Comparison of ENCODE assay signal across 4 cellular contexts in the genomic region with DNA sequence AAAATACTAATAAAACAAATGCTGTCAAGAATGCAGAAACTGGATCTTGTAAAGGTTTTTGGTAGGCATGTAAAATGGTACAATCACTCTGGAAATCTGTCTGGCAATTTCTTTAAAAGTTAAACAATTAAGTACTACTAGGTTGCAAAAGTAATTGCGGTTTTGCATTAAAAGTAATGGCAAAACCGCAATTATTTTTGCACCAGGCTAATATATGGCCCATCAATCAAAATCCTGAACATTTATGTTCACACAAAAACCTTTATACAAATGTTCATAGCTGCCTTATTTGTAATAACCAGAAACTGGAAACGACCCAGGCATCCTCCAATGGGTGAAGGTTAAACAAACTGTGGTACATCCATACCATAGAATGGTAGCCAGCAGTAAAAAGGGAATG.
A peak's percentile ranks its signal among the peaks of the same experiment; 100 is the strongest.
TF ChIP-seq lines count a peak whose summit lies in the region.

No MANE protein-coding gene starts in this region.

TF ChIP-seq in SK-N-SH treated with all-trans-retinoic acid at 6 μM for 48 hours, 23 proteins besides CTCF, POLR2A, EP300 and RAD21:
- TF ChIP-seq POU6F1 (CRISPR knock-in tag; IDR thresholded peaks at IDR 0.05; ENCODE audit: borderline replicate concordance, low read depth) (no peak), ZNF8 (CRISPR knock-in tag; IDR thresholded peaks at IDR 0.05) (peak; percentile 59), ARNTL (CRISPR knock-in tag; IDR thresholded peaks at IDR 0.05; ENCODE audit: borderline replicate concordance, low read depth) (no peak)

TF ChIP-seq in SK-N-SH, 30 proteins besides CTCF, POLR2A, EP300 and RAD21:
- TF ChIP-seq YY1 (IDR thresholded peaks at IDR 0.05; ENCODE audit: low read depth) (no peak), NFIC (IDR thresholded peaks at IDR 0.05; ENCODE audit: borderline replicate concordance) (no peak), TAF1 (IDR thresholded peaks at IDR 0.05; ENCODE audit: borderline replicate concordance, low read depth, low read length) (no peak), EZH2phosphoT487 (IDR thresholded peaks at IDR 0.05; ENCODE audit: borderline replicate concordance, low read depth) (no peak), POLR2AphosphoS5 (IDR thresholded peaks at IDR 0.05; ENCODE audit: low read depth, low read length) (no peak), SMC3 (IDR thresholded peaks at IDR 0.05; ENCODE audit: low read depth, low read length) (no peak), PBX3 (IDR thresholded peaks at IDR 0.05) (no peak)
- TF ChIP-seq, protein P1, sequence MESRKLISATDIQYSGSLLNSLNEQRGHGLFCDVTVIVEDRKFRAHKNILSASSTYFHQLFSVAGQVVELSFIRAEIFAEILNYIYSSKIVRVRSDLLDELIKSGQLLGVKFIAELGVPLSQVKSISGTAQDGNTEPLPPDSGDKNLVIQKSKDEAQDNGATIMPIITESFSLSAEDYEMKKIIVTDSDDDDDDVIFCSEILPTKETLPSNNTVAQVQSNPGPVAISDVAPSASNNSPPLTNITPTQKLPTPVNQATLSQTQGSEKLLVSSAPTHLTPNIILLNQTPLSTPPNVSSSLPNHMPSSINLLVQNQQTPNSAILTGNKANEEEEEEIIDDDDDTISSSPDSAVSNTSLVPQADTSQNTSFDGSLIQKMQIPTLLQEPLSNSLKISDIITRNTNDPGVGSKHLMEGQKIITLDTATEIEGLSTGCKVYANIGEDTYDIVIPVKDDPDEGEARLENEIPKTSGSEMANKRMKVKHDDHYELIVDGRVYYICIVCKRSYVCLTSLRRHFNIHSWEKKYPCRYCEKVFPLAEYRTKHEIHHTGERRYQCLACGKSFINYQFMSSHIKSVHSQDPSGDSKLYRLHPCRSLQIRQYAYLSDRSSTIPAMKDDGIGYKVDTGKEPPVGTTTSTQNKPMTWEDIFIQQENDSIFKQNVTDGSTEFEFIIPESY (IDR thresholded peaks at IDR 0.05; ENCODE audit: borderline replicate concordance, low read depth) = no peak
TF ChIP-seq in SK-N-SH: peak in this region for 0.

TF ChIP-seq in HepG2, 621 proteins besides CTCF, POLR2A, EP300 and RAD21:
- TF ChIP-seq, protein P2, sequence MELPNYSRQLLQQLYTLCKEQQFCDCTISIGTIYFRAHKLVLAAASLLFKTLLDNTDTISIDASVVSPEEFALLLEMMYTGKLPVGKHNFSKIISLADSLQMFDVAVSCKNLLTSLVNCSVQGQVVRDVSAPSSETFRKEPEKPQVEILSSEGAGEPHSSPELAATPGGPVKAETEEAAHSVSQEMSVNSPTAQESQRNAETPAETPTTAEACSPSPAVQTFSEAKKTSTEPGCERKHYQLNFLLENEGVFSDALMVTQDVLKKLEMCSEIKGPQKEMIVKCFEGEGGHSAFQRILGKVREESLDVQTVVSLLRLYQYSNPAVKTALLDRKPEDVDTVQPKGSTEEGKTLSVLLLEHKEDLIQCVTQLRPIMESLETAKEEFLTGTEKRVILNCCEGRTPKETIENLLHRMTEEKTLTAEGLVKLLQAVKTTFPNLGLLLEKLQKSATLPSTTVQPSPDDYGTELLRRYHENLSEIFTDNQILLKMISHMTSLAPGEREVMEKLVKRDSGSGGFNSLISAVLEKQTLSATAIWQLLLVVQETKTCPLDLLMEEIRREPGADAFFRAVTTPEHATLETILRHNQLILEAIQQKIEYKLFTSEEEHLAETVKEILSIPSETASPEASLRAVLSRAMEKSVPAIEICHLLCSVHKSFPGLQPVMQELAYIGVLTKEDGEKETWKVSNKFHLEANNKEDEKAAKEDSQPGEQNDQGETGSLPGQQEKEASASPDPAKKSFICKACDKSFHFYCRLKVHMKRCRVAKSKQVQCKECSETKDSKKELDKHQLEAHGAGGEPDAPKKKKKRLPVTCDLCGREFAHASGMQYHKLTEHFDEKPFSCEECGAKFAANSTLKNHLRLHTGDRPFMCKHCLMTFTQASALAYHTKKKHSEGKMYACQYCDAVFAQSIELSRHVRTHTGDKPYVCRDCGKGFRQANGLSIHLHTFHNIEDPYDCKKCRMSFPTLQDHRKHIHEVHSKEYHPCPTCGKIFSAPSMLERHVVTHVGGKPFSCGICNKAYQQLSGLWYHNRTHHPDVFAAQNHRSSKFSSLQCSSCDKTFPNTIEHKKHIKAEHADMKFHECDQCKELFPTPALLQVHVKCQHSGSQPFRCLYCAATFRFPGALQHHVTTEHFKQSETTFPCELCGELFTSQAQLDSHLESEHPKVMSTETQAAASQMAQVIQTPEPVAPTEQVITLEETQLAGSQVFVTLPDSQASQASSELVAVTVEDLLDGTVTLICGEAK (IDR thresholded peaks at IDR 0.05) = peak; percentile 81
- TF ChIP-seq, protein P2 (CRISPR knock-in tag; IDR thresholded peaks at IDR 0.05) = no peak
- TF ChIP-seq TBX3 (IDR thresholded peaks at IDR 0.05; ENCODE audit: borderline replicate concordance) (no peak), NFRKB (IDR thresholded peaks at IDR 0.05) (no peak), ZFP90 (CRISPR knock-in tag; IDR thresholded peaks at IDR 0.05; ENCODE audit: borderline replicate concordance) (no peak)

TF ChIP-seq in HEK293T, 16 proteins besides CTCF, POLR2A, EP300 and RAD21:
- peak; percentile 61 for TF ChIP-seq ELF4 (IDR thresholded peaks at IDR 0.05)
- no peak for TF ChIP-seq SP1 (IDR thresholded peaks at IDR 0.05)
- no peak for TF ChIP-seq L3MBTL2 (conservative IDR thresholded peaks at IDR 0.05)
- no peak for TF ChIP-seq SUZ12 (IDR thresholded peaks at IDR 0.05)
